Comparison of ENCODE assay signal across 12 cellular contexts in genomic region chr7:5382281-5383041, GRCh38. TPM values are rescaled to one million over a fixed set of nuclear protein-coding genes. Genes with fewer than 3 reads are reported as not detected.
DNase-seq lines count a peak whose midpoint lies in the region; ATAC-seq, FAIRE-seq and TF ChIP-seq lines count a peak whose summit lies in the region.
"Had no signal": no experiment of that assay in that cellular context is flagged by ENCODE, and none has a peak within 500 bp of the region (broad histone marks: within the 10 kb centered on the region; RNA-seq: fewer than 3 reads in every experiment).

No MANE protein-coding gene starts in this region.

- H3K27me3 ChIP-seq in astrocyte (ENCODE audit: insufficient read depth, low read length) (no peaks in the 10 kb centered on the region), iPS DF 6.9 (ENCODE audit: control insufficient read depth, insufficient read depth, low read length) (no peaks in the 10 kb centered on the region), prostate gland (replicated peaks; ENCODE audit: insufficient read depth) (no peaks in the 10 kb centered on the region)
- H3K27me3 ChIP-seq: SJCRH30 had no signal

- H3K9me3 Mint-ChIP-seq in astrocyte (ENCODE audit: unreplicated experiment): no peaks in the 10 kb centered on the region
- no peaks in the 10 kb centered on the region for H3K9me3 Mint-ChIP-seq in stimulated activated effector memory CD8-positive, alpha-beta T cell treated with anti-CD3 and anti-CD28 coated beads, Interleukin-12 subunit alpha, Interleukin-12 subunit beta, amount 100 ng/mL, for 72 hours

- no peak for TF ChIP-seq POLR2A in prostate gland (IDR thresholded peaks at IDR 0.05)

- DNase-seq in NCI-H748 (lab: John Stamatoyannopoulos, UW; ENCODE audit: unreplicated experiment): peak; percentile 43
- no peak for DNase-seq in NCI-H748 treated with DMSO at 0.1 percent for 48 hours (lab: John Stamatoyannopoulos, UW)
- DNase-seq in astrocyte (ENCODE audit: low read depth): peak; percentile 12
- peak; percentile 25 for DNase-seq in iPS DF 6.9 (ENCODE audit: low read depth, low spot score)
- DNase-seq in stimulated activated effector memory CD8-positive, alpha-beta T cell treated with anti-CD3 and anti-CD28 coated beads, Interleukin-12 subunit alpha, Interleukin-12 subunit beta, amount 100 ng/mL, for 72 hours (ENCODE audit: low spot score in 2 of 2): no peak
- DNase-seq in prostate gland (ENCODE audit: low spot score): no peak
- DNase-seq: islet precursor cell, NCI-H1105 treated with DMSO at 0.1 percent for 48 hours had no signal

- H2AFZ ChIP-seq in astrocyte (ENCODE audit: low read depth, low read length): no peak overlapping the region

- H3K27me3 Mint-ChIP-seq in astrocyte (ENCODE audit: low read depth, unreplicated experiment): no peaks in the 10 kb centered on the region

- peaks cover 87% of the 10 kb centered on the region for H4K20me1 ChIP-seq in astrocyte (ENCODE audit: insufficient read depth, low read length)

- H3K79me2 ChIP-seq in astrocyte (ENCODE audit: insufficient read depth, low read length): peaks cover 79% of the 10 kb centered on the region

- H3K4me1 ChIP-seq in astrocyte (ENCODE audit: insufficient read depth, low read length) (peaks cover 10% of the 10 kb centered on the region), iPS DF 6.9 (ENCODE audit: control insufficient read depth, insufficient read depth, low read length) (no peaks in the 10 kb centered on the region; the same call in 1 of the 2 replicates), prostate gland (replicated peaks) (peaks cover 24% of the 10 kb centered on the region)
- H3K4me1 ChIP-seq: SJCRH30 had no signal

- H3K4me1 Mint-ChIP-seq in astrocyte (ENCODE audit: low read depth, unreplicated experiment): peaks cover 2% of the 10 kb centered on the region
- peaks cover 34% of the 10 kb centered on the region for H3K4me1 Mint-ChIP-seq in stimulated activated effector memory CD8-positive, alpha-beta T cell treated with anti-CD3 and anti-CD28 coated beads, Interleukin-12 subunit alpha, Interleukin-12 subunit beta, amount 100 ng/mL, for 72 hours

- H3K4me3 ChIP-seq in astrocyte (ENCODE audit: insufficient read depth, low read depth, low read length) (no peak overlapping the region), iPS DF 6.9 (ENCODE audit: low read length) (no peak overlapping the region; the same call in 1 of the 2 replicates), prostate gland (no peak overlapping the region)
- H3K4me3 ChIP-seq: SJCRH30 had no signal

- H3K9ac ChIP-seq in astrocyte (ENCODE audit: low read length): no peak overlapping the region

- H3K27ac ChIP-seq in astrocyte (ENCODE audit: low read depth, low read length) (no peak overlapping the region), iPS DF 6.9 (ENCODE audit: low read length) (no peak overlapping the region), prostate gland (no peak overlapping the region)
- H3K27ac ChIP-seq: SJCRH30 had no signal

- H3K27ac Mint-ChIP-seq in astrocyte (ENCODE audit: unreplicated experiment): no peak overlapping the region
- H3K27ac Mint-ChIP-seq in stimulated activated effector memory CD8-positive, alpha-beta T cell treated with anti-CD3 and anti-CD28 coated beads, Interleukin-12 subunit alpha, Interleukin-12 subunit beta, amount 100 ng/mL, for 72 hours: peak overlapping the region; percentile 30

- no peak for FAIRE-seq in astrocyte (lab: Jason Lieb, UNC)
- FAIRE-seq: colon had no signal

- TF ChIP-seq CTCF in astrocyte (IDR thresholded peaks at IDR 0.05; ENCODE audit: insufficient read depth, low read depth, low read length): no peak
- no peak for TF ChIP-seq CTCF in prostate gland (IDR thresholded peaks at IDR 0.05)

- H3K36me3 ChIP-seq in astrocyte (ENCODE audit: insufficient read depth, low read length) (no peaks in the 10 kb centered on the region), iPS DF 6.9 (ENCODE audit: control insufficient read depth, insufficient read depth, low read length) (no peaks in the 10 kb centered on the region; the same call in 1 of the 2 replicates), prostate gland (peaks cover 0 to 1% of the 10 kb centered on the region in 2 donors)

- WGBS in iPS DF 6.9 (ENCODE audit: insufficient coverage, insufficient read length): no CpG with 5 or more reads among the region's 23 CpGs
- WGBS in prostate gland: 46% methylated on average over 16 of the region's 23 CpGs

- intact Hi-C loops in prostate gland (cut with DNase I): no loop called here

- peaks cover 9% of the 10 kb centered on the region for H3K36me3 Mint-ChIP-seq in astrocyte (ENCODE audit: low read depth, unreplicated experiment)
- H3K36me3 Mint-ChIP-seq in stimulated activated effector memory CD8-positive, alpha-beta T cell treated with anti-CD3 and anti-CD28 coated beads, Interleukin-12 subunit alpha, Interleukin-12 subunit beta, amount 100 ng/mL, for 72 hours: peaks cover 62% of the 10 kb centered on the region

- no peak overlapping the region for H3K4me3 Mint-ChIP-seq in astrocyte (ENCODE audit: unreplicated experiment)
- H3K4me3 Mint-ChIP-seq in stimulated activated effector memory CD8-positive, alpha-beta T cell treated with anti-CD3 and anti-CD28 coated beads, Interleukin-12 subunit alpha, Interleukin-12 subunit beta, amount 100 ng/mL, for 72 hours: no peak overlapping the region

- peak overlapping the region; percentile 64 for H3K4me2 ChIP-seq in astrocyte (ENCODE audit: low read length)

- ATAC-seq in stimulated activated effector memory CD8-positive, alpha-beta T cell treated with anti-CD3 and anti-CD28 coated beads, Interleukin-12 subunit alpha, Interleukin-12 subunit beta, amount 100 ng/mL, for 72 hours: peak; percentile 20
- ATAC-seq in HG03432 (IDR thresholded peaks at IDR 0.05; ENCODE audit: unreplicated experiment) (no peak), HG02763 (IDR thresholded peaks at IDR 0.05; ENCODE audit: unreplicated experiment) (no peak)

- H3K9me3 ChIP-seq in astrocyte (ENCODE audit: insufficient read depth, low read depth, low read length): no peaks in the 10 kb centered on the region
- no peaks in the 10 kb centered on the region for H3K9me3 ChIP-seq in iPS DF 6.9 (ENCODE audit: control insufficient read depth, insufficient read depth, low read length)
- H3K9me3 ChIP-seq in prostate gland: no peaks in the 10 kb centered on the region
- H3K9me3 ChIP-seq: SJCRH30 had no signal

RNA-seq across cellular contexts. Expression of gene TNRC18, which starts 41.2 kb away (rescaled TPM):
- total RNA-seq in astrocyte (77.8 and 84.3 TPM in 2 replicates), prostate gland (100 to 1,000 TPM; 138 to 290 TPM)

Comparison
In these comparisons a context has a peak if more than half of its experiments do, and no peak if none do; other contexts are left out.
1. DNase-seq: peak in NCI-H748 (single experiment), astrocyte (single experiment) and iPS DF 6.9 (single experiment); none in NCI-H748 treated with DMSO at 0.1 percent for 48 hours (single experiment), stimulated activated effector memory CD8-positive, alpha-beta T cell treated with anti-CD3 and anti-CD28 coated beads, Interleukin-12 subunit alpha, Interleukin-12 subunit beta, amount 100 ng/mL, for 72 hours (0 of 2) and prostate gland (single experiment).